In the genomic region with DNA sequence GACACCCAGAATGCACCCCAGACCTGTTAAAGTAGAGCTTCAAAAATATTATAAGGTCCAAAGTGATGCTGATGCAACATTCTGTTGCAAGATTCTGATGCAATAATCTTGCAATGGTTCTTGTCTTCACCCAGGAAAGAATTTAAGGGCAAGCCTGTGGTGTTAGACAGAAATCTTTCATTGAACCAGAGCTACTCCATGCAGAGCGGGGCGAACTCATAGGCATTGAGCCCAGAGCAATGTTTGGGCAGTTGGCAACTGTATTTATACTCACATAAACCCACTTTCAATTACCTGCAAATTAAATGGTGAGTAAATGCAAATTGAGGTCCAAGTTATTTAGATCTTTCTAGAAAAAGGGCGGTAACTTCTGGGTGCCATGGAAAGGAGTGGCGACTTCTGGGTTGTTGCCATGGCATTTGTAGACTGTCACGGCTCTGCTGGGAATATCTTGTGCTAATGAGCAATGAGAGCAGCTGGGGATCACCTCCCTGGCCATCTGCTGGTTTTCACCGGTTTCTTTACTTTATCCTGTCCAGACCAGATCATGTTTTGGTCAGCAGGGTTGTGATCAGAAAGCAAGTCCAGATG, we compare ENCODE assay signal across 1 cellular context.
TF ChIP-seq lines count a peak whose summit lies in the region.

No MANE protein-coding gene starts in this region.

TF ChIP-seq in K562, 482 proteins besides CTCF, POLR2A, EP300 and RAD21 (continued from another document and continues in another):
- no peak for TF ChIP-seq CBFA2T2 (conservative IDR thresholded peaks at IDR 0.05)
- no peak for TF ChIP-seq SMARCC2 (IDR thresholded peaks at IDR 0.05; ENCODE audit: low read depth)
- TF ChIP-seq HMG20B (CRISPR knock-in tag; IDR thresholded peaks at IDR 0.05), result peak; percentile 98
- no peak for TF ChIP-seq ZFP36 (IDR thresholded peaks at IDR 0.05; ENCODE audit: low read depth, low read length, partially characterized antibody)
- no peak for TF ChIP-seq RAD51 (IDR thresholded peaks at IDR 0.05; ENCODE audit: borderline replicate concordance, low read depth)
- no peak for TF ChIP-seq TAF15 (IDR thresholded peaks at IDR 0.05; ENCODE audit: low read depth, low read length)
- TF ChIP-seq EWSR1 (IDR thresholded peaks at IDR 0.05; ENCODE audit: borderline replicate concordance, low read depth, partially characterized antibody), result no peak
- no peak for TF ChIP-seq PHF20 (IDR thresholded peaks at IDR 0.05; ENCODE audit: partially characterized antibody)
- peak; percentile 100 for TF ChIP-seq BCL6 (CRISPR knock-in tag; IDR thresholded peaks at IDR 0.05)
- no peak for TF ChIP-seq FOXA1 (IDR thresholded peaks at IDR 0.05; ENCODE audit: borderline replicate concordance)
- TF ChIP-seq ARID4B (CRISPR knock-in tag; IDR thresholded peaks at IDR 0.05), result no peak
- no peak for TF ChIP-seq U2AF1 (optimal IDR thresholded peaks at IDR 0.05; ENCODE audit: low read depth, low read length)
- peak; percentile 97 for TF ChIP-seq FOXO4 (CRISPR knock-in tag; IDR thresholded peaks at IDR 0.05)
- TF ChIP-seq ZKSCAN8 (CRISPR knock-in tag; IDR thresholded peaks at IDR 0.05), result peak; percentile 99
- peak; percentile 55; the same call in 1 of the 2 replicates for TF ChIP-seq SOX6 (IDR thresholded peaks at IDR 0.05)
- peak; percentile 97 for TF ChIP-seq GMEB1 (CRISPR knock-in tag; IDR thresholded peaks at IDR 0.05)
- TF ChIP-seq KAT8 (IDR thresholded peaks at IDR 0.05; ENCODE audit: low read depth), result no peak
- TF ChIP-seq TOE1 (IDR thresholded peaks at IDR 0.05; ENCODE audit: borderline replicate concordance), result no peak
- TF ChIP-seq TOE1 (CRISPR knock-in tag; IDR thresholded peaks at IDR 0.05; ENCODE audit: borderline replicate concordance, low read depth), result no peak
- peak; percentile 99 for TF ChIP-seq ZNF668 (CRISPR knock-in tag; IDR thresholded peaks at IDR 0.05)
- no peak for TF ChIP-seq NCOR1 (IDR thresholded peaks at IDR 0.05)
- peak; percentile 93 for TF ChIP-seq IFI16 (CRISPR knock-in tag; IDR thresholded peaks at IDR 0.05)
- no peak for TF ChIP-seq FUS (optimal IDR thresholded peaks at IDR 0.05; ENCODE audit: low read depth, low read length)
- TF ChIP-seq, protein P1, sequence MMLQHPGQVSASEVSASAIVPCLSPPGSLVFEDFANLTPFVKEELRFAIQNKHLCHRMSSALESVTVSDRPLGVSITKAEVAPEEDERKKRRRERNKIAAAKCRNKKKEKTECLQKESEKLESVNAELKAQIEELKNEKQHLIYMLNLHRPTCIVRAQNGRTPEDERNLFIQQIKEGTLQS (IDR thresholded peaks at IDR 0.05), result peak; percentile 96
- TF ChIP-seq, protein P1 (CRISPR knock-in tag; conservative IDR thresholded peaks at IDR 0.05), result no peak
- TF ChIP-seq GTF2A2 (tag; IDR thresholded peaks at IDR 0.05), result peak; percentile 100
- TF ChIP-seq BDP1 (IDR thresholded peaks at IDR 0.05; ENCODE audit: insufficient read depth, insufficient read length), result no peak
- no peak for TF ChIP-seq NR2C1 (IDR thresholded peaks at IDR 0.05)
- TF ChIP-seq NR2C1 (tag; IDR thresholded peaks at IDR 0.05), result peak; percentile 98
- TF ChIP-seq ATF4 (CRISPR knock-in tag; IDR thresholded peaks at IDR 0.05), result peak; percentile 99
- peak; percentile 100 for TF ChIP-seq DDX20 (tag; IDR thresholded peaks at IDR 0.05; ENCODE audit: low read depth)
- TF ChIP-seq E4F1 (CRISPR knock-in tag; IDR thresholded peaks at IDR 0.05; ENCODE audit: borderline replicate concordance), result peak; percentile 94
- TF ChIP-seq PRDM10 (IDR thresholded peaks at IDR 0.05; ENCODE audit: partially characterized antibody), result no peak
- TF ChIP-seq, protein P2, sequence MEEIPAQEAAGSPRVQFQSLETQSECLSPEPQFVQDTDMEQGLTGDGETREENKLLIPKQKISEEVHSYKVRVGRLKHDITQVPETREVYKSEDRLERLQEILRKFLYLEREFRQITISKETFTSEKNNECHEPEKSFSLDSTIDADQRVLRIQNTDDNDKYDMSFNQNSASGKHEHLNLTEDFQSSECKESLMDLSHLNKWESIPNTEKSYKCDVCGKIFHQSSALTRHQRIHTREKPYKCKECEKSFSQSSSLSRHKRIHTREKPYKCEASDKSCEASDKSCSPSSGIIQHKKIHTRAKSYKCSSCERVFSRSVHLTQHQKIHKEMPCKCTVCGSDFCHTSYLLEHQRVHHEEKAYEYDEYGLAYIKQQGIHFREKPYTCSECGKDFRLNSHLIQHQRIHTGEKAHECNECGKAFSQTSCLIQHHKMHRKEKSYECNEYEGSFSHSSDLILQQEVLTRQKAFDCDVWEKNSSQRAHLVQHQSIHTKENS (CRISPR knock-in tag; IDR thresholded peaks at IDR 0.05), result peak; percentile 98
- no peak for TF ChIP-seq RBM15 (IDR thresholded peaks at IDR 0.05; ENCODE audit: insufficient read depth, low read length)
- peak; percentile 99 for TF ChIP-seq ERF (CRISPR knock-in tag; IDR thresholded peaks at IDR 0.05)
- peak; percentile 99 for TF ChIP-seq HMG20A (CRISPR knock-in tag; conservative IDR thresholded peaks at IDR 0.05)
- TF ChIP-seq SFPQ (IDR thresholded peaks at IDR 0.05; ENCODE audit: low read depth, low read length), result no peak
- TF ChIP-seq KLF6 (CRISPR knock-in tag; IDR thresholded peaks at IDR 0.05; ENCODE audit: borderline replicate concordance), result peak; percentile 100
- peak; percentile 100 for TF ChIP-seq ZNF583 (CRISPR knock-in tag; IDR thresholded peaks at IDR 0.05)
- peak; percentile 100 for TF ChIP-seq ZNF766 (CRISPR knock-in tag; conservative IDR thresholded peaks at IDR 0.05)
